ENCODE assay signal across 1 cellular context in the genomic region with DNA sequence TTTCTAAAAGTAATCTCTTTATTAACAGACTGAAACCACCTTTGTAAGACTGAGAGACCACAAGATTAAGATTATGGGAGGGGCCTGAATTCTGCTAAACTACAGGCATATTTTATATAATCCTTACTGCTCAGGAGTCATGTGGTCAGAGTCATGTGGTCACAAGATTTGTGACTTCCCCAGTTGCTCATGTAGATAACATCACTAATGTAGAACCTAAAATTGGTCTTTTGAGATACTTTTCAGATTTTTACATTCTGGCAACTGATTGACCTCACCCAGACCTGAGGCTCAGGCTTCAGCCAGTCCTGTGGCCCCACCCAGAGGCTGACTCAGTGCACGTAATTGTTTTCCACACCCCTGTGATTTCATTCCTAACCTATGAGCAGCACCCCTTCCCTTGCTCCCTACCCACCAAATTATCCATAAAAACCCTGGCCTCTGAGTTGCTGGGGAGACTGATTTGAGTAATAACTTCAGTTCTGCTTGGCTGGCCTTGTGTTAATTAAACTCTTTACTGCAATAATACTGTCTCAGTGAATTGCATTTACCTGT.
A peak's percentile ranks its signal among the peaks of the same experiment; 100 is the strongest.
TF ChIP-seq lines count a peak whose summit lies in the region.

No MANE protein-coding gene starts in this region.

TF ChIP-seq in K562, 482 proteins besides CTCF, POLR2A, EP300 and RAD21 (continued from another document and continues in another):
- TF ChIP-seq, protein P1, sequence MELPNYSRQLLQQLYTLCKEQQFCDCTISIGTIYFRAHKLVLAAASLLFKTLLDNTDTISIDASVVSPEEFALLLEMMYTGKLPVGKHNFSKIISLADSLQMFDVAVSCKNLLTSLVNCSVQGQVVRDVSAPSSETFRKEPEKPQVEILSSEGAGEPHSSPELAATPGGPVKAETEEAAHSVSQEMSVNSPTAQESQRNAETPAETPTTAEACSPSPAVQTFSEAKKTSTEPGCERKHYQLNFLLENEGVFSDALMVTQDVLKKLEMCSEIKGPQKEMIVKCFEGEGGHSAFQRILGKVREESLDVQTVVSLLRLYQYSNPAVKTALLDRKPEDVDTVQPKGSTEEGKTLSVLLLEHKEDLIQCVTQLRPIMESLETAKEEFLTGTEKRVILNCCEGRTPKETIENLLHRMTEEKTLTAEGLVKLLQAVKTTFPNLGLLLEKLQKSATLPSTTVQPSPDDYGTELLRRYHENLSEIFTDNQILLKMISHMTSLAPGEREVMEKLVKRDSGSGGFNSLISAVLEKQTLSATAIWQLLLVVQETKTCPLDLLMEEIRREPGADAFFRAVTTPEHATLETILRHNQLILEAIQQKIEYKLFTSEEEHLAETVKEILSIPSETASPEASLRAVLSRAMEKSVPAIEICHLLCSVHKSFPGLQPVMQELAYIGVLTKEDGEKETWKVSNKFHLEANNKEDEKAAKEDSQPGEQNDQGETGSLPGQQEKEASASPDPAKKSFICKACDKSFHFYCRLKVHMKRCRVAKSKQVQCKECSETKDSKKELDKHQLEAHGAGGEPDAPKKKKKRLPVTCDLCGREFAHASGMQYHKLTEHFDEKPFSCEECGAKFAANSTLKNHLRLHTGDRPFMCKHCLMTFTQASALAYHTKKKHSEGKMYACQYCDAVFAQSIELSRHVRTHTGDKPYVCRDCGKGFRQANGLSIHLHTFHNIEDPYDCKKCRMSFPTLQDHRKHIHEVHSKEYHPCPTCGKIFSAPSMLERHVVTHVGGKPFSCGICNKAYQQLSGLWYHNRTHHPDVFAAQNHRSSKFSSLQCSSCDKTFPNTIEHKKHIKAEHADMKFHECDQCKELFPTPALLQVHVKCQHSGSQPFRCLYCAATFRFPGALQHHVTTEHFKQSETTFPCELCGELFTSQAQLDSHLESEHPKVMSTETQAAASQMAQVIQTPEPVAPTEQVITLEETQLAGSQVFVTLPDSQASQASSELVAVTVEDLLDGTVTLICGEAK (IDR thresholded peaks at IDR 0.05) = no peak
- TF ChIP-seq, protein P1 (CRISPR knock-in tag; IDR thresholded peaks at IDR 0.05) = no peak
- TF ChIP-seq TCF3 (CRISPR knock-in tag; IDR thresholded peaks at IDR 0.05) (0 out of 2 replicates have a peak, but pooled peaks have one; percentile 25), TARDBP (IDR thresholded peaks at IDR 0.05) (no peak), MCM2 (IDR thresholded peaks at IDR 0.05; ENCODE audit: low read depth) (no peak), USF2 (CRISPR knock-in tag; IDR thresholded peaks at IDR 0.05) (peak; percentile 59), CEBPG (CRISPR knock-in tag; IDR thresholded peaks at IDR 0.05) (no peak), CEBPG (tag; conservative IDR thresholded peaks at IDR 0.05 in 1 of 2, IDR thresholded peaks at IDR 0.05 in 1 of 2) (0 out of 4 replicates have a peak, but pooled peaks of 1 of the 2 experiments have one; percentile 14), MTA2 (IDR thresholded peaks at IDR 0.05; ENCODE audit: low read depth) (no peak), KLF16 (IDR thresholded peaks at IDR 0.05) (peak; percentile 32; the same call in 1 of the 2 replicates), NRF1 (conservative IDR thresholded peaks at IDR 0.05 in 1 of 2, IDR thresholded peaks at IDR 0.05 in 1 of 2) (no peak), ZNF76 (CRISPR knock-in tag; IDR thresholded peaks at IDR 0.05; ENCODE audit: borderline replicate concordance) (no peak), NFIC (IDR thresholded peaks at IDR 0.05) (no peak), CREB5 (CRISPR knock-in tag; IDR thresholded peaks at IDR 0.05) (no peak), MEIS2 (IDR thresholded peaks at IDR 0.05; ENCODE audit: partially characterized antibody) (peak; percentile 80), ZSCAN32 (CRISPR knock-in tag; IDR thresholded peaks at IDR 0.05) (peak; percentile 77)
- TF ChIP-seq, protein P2, sequence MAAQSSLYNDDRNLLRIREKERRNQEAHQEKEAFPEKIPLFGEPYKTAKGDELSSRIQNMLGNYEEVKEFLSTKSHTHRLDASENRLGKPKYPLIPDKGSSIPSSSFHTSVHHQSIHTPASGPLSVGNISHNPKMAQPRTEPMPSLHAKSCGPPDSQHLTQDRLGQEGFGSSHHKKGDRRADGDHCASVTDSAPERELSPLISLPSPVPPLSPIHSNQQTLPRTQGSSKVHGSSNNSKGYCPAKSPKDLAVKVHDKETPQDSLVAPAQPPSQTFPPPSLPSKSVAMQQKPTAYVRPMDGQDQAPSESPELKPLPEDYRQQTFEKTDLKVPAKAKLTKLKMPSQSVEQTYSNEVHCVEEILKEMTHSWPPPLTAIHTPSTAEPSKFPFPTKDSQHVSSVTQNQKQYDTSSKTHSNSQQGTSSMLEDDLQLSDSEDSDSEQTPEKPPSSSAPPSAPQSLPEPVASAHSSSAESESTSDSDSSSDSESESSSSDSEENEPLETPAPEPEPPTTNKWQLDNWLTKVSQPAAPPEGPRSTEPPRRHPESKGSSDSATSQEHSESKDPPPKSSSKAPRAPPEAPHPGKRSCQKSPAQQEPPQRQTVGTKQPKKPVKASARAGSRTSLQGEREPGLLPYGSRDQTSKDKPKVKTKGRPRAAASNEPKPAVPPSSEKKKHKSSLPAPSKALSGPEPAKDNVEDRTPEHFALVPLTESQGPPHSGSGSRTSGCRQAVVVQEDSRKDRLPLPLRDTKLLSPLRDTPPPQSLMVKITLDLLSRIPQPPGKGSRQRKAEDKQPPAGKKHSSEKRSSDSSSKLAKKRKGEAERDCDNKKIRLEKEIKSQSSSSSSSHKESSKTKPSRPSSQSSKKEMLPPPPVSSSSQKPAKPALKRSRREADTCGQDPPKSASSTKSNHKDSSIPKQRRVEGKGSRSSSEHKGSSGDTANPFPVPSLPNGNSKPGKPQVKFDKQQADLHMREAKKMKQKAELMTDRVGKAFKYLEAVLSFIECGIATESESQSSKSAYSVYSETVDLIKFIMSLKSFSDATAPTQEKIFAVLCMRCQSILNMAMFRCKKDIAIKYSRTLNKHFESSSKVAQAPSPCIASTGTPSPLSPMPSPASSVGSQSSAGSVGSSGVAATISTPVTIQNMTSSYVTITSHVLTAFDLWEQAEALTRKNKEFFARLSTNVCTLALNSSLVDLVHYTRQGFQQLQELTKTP (IDR thresholded peaks at IDR 0.05; ENCODE audit: low read depth in 1 of 2, partially characterized antibody in 2 of 2) = peak in 1 of 2 experiments; percentile 59
- TF ChIP-seq, protein P3, sequence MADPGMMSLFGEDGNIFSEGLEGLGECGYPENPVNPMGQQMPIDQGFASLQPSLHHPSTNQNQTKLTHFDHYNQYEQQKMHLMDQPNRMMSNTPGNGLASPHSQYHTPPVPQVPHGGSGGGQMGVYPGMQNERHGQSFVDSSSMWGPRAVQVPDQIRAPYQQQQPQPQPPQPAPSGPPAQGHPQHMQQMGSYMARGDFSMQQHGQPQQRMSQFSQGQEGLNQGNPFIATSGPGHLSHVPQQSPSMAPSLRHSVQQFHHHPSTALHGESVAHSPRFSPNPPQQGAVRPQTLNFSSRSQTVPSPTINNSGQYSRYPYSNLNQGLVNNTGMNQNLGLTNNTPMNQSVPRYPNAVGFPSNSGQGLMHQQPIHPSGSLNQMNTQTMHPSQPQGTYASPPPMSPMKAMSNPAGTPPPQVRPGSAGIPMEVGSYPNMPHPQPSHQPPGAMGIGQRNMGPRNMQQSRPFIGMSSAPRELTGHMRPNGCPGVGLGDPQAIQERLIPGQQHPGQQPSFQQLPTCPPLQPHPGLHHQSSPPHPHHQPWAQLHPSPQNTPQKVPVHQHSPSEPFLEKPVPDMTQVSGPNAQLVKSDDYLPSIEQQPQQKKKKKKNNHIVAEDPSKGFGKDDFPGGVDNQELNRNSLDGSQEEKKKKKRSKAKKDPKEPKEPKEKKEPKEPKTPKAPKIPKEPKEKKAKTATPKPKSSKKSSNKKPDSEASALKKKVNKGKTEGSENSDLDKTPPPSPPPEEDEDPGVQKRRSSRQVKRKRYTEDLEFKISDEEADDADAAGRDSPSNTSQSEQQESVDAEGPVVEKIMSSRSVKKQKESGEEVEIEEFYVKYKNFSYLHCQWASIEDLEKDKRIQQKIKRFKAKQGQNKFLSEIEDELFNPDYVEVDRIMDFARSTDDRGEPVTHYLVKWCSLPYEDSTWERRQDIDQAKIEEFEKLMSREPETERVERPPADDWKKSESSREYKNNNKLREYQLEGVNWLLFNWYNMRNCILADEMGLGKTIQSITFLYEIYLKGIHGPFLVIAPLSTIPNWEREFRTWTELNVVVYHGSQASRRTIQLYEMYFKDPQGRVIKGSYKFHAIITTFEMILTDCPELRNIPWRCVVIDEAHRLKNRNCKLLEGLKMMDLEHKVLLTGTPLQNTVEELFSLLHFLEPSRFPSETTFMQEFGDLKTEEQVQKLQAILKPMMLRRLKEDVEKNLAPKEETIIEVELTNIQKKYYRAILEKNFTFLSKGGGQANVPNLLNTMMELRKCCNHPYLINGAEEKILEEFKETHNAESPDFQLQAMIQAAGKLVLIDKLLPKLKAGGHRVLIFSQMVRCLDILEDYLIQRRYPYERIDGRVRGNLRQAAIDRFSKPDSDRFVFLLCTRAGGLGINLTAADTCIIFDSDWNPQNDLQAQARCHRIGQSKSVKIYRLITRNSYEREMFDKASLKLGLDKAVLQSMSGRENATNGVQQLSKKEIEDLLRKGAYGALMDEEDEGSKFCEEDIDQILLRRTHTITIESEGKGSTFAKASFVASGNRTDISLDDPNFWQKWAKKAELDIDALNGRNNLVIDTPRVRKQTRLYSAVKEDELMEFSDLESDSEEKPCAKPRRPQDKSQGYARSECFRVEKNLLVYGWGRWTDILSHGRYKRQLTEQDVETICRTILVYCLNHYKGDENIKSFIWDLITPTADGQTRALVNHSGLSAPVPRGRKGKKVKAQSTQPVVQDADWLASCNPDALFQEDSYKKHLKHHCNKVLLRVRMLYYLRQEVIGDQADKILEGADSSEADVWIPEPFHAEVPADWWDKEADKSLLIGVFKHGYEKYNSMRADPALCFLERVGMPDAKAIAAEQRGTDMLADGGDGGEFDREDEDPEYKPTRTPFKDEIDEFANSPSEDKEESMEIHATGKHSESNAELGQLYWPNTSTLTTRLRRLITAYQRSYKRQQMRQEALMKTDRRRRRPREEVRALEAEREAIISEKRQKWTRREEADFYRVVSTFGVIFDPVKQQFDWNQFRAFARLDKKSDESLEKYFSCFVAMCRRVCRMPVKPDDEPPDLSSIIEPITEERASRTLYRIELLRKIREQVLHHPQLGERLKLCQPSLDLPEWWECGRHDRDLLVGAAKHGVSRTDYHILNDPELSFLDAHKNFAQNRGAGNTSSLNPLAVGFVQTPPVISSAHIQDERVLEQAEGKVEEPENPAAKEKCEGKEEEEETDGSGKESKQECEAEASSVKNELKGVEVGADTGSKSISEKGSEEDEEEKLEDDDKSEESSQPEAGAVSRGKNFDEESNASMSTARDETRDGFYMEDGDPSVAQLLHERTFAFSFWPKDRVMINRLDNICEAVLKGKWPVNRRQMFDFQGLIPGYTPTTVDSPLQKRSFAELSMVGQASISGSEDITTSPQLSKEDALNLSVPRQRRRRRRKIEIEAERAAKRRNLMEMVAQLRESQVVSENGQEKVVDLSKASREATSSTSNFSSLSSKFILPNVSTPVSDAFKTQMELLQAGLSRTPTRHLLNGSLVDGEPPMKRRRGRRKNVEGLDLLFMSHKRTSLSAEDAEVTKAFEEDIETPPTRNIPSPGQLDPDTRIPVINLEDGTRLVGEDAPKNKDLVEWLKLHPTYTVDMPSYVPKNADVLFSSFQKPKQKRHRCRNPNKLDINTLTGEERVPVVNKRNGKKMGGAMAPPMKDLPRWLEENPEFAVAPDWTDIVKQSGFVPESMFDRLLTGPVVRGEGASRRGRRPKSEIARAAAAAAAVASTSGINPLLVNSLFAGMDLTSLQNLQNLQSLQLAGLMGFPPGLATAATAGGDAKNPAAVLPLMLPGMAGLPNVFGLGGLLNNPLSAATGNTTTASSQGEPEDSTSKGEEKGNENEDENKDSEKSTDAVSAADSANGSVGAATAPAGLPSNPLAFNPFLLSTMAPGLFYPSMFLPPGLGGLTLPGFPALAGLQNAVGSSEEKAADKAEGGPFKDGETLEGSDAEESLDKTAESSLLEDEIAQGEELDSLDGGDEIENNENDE (IDR thresholded peaks at IDR 0.05; ENCODE audit: low read depth, low read length) = no peak
